15 cellular contexts compared by ENCODE assay signal in the genomic region with DNA sequence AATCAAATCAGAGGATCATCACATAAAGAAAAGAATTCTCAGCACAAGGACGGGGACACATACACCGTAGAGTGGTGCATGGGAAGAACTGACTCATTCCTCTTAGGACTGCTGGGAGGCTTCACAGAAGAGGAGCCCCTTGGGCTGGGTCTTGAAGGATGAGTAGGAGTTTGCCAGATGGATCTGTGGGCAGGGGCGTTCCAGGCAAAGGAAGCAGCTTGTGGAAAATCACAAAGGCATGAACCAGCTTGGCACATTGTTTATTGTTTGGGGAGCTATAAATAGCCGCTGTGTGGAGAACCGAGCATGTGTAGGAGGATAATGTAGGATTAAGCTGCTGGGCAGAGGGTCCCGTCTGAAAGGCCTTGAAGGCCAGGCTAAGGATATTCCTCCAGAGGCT. TPM values are rescaled to one million over a fixed set of nuclear protein-coding genes. Genes with fewer than 3 reads are reported as not detected.
"Had no signal": no experiment of that assay in that cellular context is flagged by ENCODE, and none has a peak within 500 bp of the region (broad histone marks: within the 10 kb centered on the region; RNA-seq: fewer than 3 reads in every experiment).

No MANE protein-coding gene starts in this region.

- H3K9me3 ChIP-seq: adrenal gland, lower lobe of right lung had no signal

- H3K36me3 ChIP-seq: adrenal gland, lower lobe of right lung had no signal

- H3K27ac ChIP-seq: adrenal gland, lower lobe of right lung, skin epidermis had no signal

- H3K4me3 Mint-ChIP-seq: activated naive CD4-positive, alpha-beta T cell treated with anti-CD3 and anti-CD28 coated beads, Interleukin-2, amount 10 ng/mL, durations not matched to agents 7 days and 5 days; endodermal cell; naive thymus-derived CD4-positive, alpha-beta T cell had no signal

- H3K4me3 ChIP-seq: adrenal gland, lower lobe of right lung, skin epidermis had no signal

- DNase-seq: activated CD4-positive, alpha-beta T cell treated with anti-CD3 and anti-CD28 coated beads, Interleukin-2, amount 50 U/mL, for 1 hour; activated CD4-positive, CD25-positive, alpha-beta regulatory T cell; activated naive CD4-positive, alpha-beta T cell treated with anti-CD3 and anti-CD28 coated beads, Interleukin-2, amount 10 ng/mL, durations not matched to agents 7 days and 5 days; activated T-cell treated with anti-CD3 and anti-CD28 coated beads for 4 hours; adrenal gland; central memory CD4-positive, alpha-beta T cell; endodermal cell; glutamatergic neuron; lower lobe of right lung; naive thymus-derived CD4-positive, alpha-beta T cell had no signal

- H3K9me3 Mint-ChIP-seq: activated naive CD4-positive, alpha-beta T cell treated with anti-CD3 and anti-CD28 coated beads, Interleukin-2, amount 10 ng/mL, durations not matched to agents 7 days and 5 days; activated T-helper 2 cell treated with anti-CD3 and anti-CD28 coated beads, Interferon-gamma antibody, Interleukin-2, Interleukin-4, amounts not matched to agents 10 μg/mL and 5 μg/mL and 100 μg/mL, durations not matched to agents 14 hours and 24 hours and 36 hours; endodermal cell; naive thymus-derived CD4-positive, alpha-beta T cell had no signal

- H3K27ac Mint-ChIP-seq: activated naive CD4-positive, alpha-beta T cell treated with anti-CD3 and anti-CD28 coated beads, Interleukin-2, amount 10 ng/mL, durations not matched to agents 7 days and 5 days; activated T-helper 2 cell treated with anti-CD3 and anti-CD28 coated beads, Interferon-gamma antibody, Interleukin-2, Interleukin-4, amounts not matched to agents 10 μg/mL and 5 μg/mL and 100 μg/mL, durations not matched to agents 14 hours and 24 hours and 36 hours; endodermal cell had no signal

- ATAC-seq: esophagus mucosa; lower lobe of right lung; naive thymus-derived CD4-positive, alpha-beta T cell had no signal

- FAIRE-seq: urothelium cell line had no signal

RNA-seq across cellular contexts. Expression of a gene that starts 26.1 kb away (rescaled TPM):
- polyA plus RNA-seq: naive thymus-derived CD4-positive, alpha-beta T cell had no signal

RNA-seq across cellular contexts. Expression of a gene that starts 31.1 kb away (rescaled TPM):
- total RNA-seq: activated CD8-positive, alpha-beta memory T cell treated with anti-CD3 and anti-CD28 coated beads for 36 hours; activated T-helper 2 cell treated with anti-CD3 and anti-CD28 coated beads, Interferon-gamma antibody, Interleukin-2, Interleukin-4, amounts not matched to agents 10 μg/mL and 5 μg/mL and 100 μg/mL, durations not matched to agents 14 hours and 24 hours and 36 hours; endodermal cell had no signal
- polyA plus RNA-seq: naive thymus-derived CD4-positive, alpha-beta T cell had no signal
